In the genomic region with DNA sequence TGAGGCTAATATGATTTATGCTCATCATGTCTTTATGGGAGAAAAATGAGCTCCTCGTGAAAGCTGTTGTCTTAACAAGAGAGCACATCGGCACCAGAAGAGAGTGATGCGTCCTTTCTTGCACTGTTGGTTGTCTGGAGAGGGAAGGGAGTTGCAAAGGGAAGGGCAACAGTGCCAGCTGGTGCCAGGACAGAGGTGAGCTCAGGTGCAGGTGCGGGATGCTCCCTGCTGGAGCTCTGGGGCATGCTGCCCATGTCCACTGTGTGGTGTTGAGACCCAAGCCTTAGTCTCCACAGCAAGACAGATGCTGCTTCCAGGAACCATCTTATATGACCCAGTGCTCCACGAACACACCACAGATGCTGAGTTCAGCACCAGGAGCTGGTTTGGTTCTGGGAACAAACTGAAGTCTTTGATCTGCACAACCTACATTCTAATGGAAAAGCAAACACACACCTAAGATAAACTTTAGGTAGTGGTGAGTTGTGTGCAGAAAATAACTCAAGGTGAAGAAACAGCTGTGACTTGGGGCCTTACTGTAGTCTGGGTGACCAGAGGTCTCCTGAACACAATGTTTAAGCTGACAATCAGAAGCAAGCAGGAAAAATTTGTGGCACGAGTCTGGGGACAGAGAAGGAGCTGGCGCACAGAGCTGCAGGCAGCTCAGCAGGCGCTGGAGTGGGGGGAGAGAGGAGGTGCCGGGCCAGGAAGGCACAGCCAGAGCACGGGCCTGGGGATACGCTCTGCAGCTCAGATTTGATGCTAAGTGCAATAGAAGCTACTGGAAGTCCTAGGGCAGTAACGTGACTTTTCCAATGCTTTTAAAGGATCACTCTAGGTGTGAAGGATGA, we compare ENCODE assay signal across 14 cellular contexts.
DNase-seq lines count a peak whose midpoint lies in the region; ATAC-seq and TF ChIP-seq lines count a peak whose summit lies in the region.
"Had no signal": no experiment of that assay in that cellular context is flagged by ENCODE, and none has a peak within 500 bp of the region (broad histone marks: within the 10 kb centered on the region; RNA-seq: fewer than 3 reads in every experiment).

No MANE protein-coding gene starts in this region.

- POLR2A ChIA-PET in SK-N-SH (lab: Yijun Ruan, JAX): no interaction called here

- WGBS in SK-N-SH (ENCODE audit: low lambda C conversion rate): 79% methylated on average over 11 of the region's 12 CpGs

- H3K79me2 ChIP-seq in GM23338 (replicated peaks; ENCODE audit: insufficient read depth): no peaks in the 10 kb centered on the region
- no peaks in the 10 kb centered on the region for H3K79me2 ChIP-seq in SK-N-SH (ENCODE audit: insufficient read depth)

- no peak for TF ChIP-seq EP300 in SK-N-SH (IDR thresholded peaks at IDR 0.05; ENCODE audit: borderline replicate concordance in 1 of 2, low read depth in 1 of 2, low read length in 1 of 2)

- H3K36me3 ChIP-seq in BLaER1 (0 out of 2 replicates have a peak, but pooled peaks cover 7% of the 10 kb centered on the region), GM23338 (ENCODE audit: insufficient read depth) (no peaks in the 10 kb centered on the region), RWPE2 (ENCODE audit: low read depth) (no peaks in the 10 kb centered on the region), SK-N-SH (replicated peaks in 1 of 2; ENCODE audit: control insufficient read depth in 1 of 2, insufficient read depth in 2 of 2, low read length in 1 of 2) (no peaks in the 10 kb centered on the region)
- H3K36me3 ChIP-seq: MG63 had no signal

- H3K4me2 ChIP-seq in BLaER1: peak overlapping the region; percentile 29; the same call in 1 of the 2 replicates
- H3K4me2 ChIP-seq in GM23338: no peak overlapping the region
- H3K4me2 ChIP-seq in SK-N-SH: no peak overlapping the region

- H3K4me1 ChIP-seq in BLaER1 (peaks cover 47% of the 10 kb centered on the region), GM23338 (ENCODE audit: insufficient read depth) (no peaks in the 10 kb centered on the region), RWPE2 (ENCODE audit: insufficient read depth, poor library complexity, severe bottlenecking) (no peaks in the 10 kb centered on the region), SK-N-SH (ENCODE audit: control insufficient read depth in 1 of 2, insufficient read depth in 2 of 2, low read depth in 1 of 2, low read length in 1 of 2) (peaks cover 0 to 13% of the 10 kb centered on the region in 2 experiments; a peak in 1 of 4 replicates)

- H3K27ac Mint-ChIP-seq in GM23338: no peak overlapping the region

- TF ChIP-seq CTCF in GM23338 (conservative IDR thresholded peaks at IDR 0.05; ENCODE audit: low read depth in 2 of 2) (0 out of 4 replicates have a peak, but pooled peaks of 1 of the 2 experiments have one; percentile 11), RWPE2 (IDR thresholded peaks at IDR 0.05; ENCODE audit: poor library complexity, severe bottlenecking) (peak; percentile 19), SK-N-SH (IDR thresholded peaks at IDR 0.05) (no peak)

- CTCF ChIA-PET in SK-N-SH (lab: Yijun Ruan, JAX): interaction anchor here (0.7 to 1.2 kb wide), 2 partner anchors 9 to 173 kb away, joined by 3 read pairs; no protein-coding TSS in a partner anchor

- no peaks in the 10 kb centered on the region for H3K9me2 ChIP-seq in GM23338 (ENCODE audit: insufficient read depth)
- no peaks in the 10 kb centered on the region for H3K9me2 ChIP-seq in SK-N-SH

- H3K9me3 ChIP-seq in BLaER1 (no peaks in the 10 kb centered on the region), RWPE2 (ENCODE audit: severe bottlenecking) (no peaks in the 10 kb centered on the region), SK-N-SH (no peaks in the 10 kb centered on the region)
- H3K9me3 ChIP-seq: MG63 had no signal

- H3K27me3 ChIP-seq in BLaER1 (no peaks in the 10 kb centered on the region), GM23338 (ENCODE audit: insufficient read depth) (no peaks in the 10 kb centered on the region), RWPE2 (ENCODE audit: insufficient read depth, poor library complexity, severe bottlenecking) (no peaks in the 10 kb centered on the region), SK-N-SH (ENCODE audit: insufficient read depth) (no peaks in the 10 kb centered on the region)
- H3K27me3 ChIP-seq: MG63 had no signal

- no peak overlapping the region for H3K4me3 Mint-ChIP-seq in GM23338
- H3K4me3 Mint-ChIP-seq: CD8-positive, alpha-beta memory T cell had no signal

- H3K4me3 ChIP-seq in BLaER1 (no peak overlapping the region), GM23338 (no peak overlapping the region), RWPE2 (ENCODE audit: severe bottlenecking) (no peak overlapping the region), SK-N-SH (ENCODE audit: low read depth in 2 of 2, low read length in 1 of 2) (no peak overlapping the region)
- H3K4me3 ChIP-seq: MG63 had no signal

- H3K9me3 Mint-ChIP-seq in GM23338: no peaks in the 10 kb centered on the region
- H3K9me3 Mint-ChIP-seq: CD8-positive, alpha-beta memory T cell had no signal

- DNase-seq in GM23338 (ENCODE audit: low spot score): no peak
- no peak for DNase-seq in RWPE2 (ENCODE audit: low spot score)
- peak; percentile 43 for DNase-seq in kidney tubule cell (ENCODE audit: low spot score)
- no peak for DNase-seq in SK-N-SH
- no peak for DNase-seq in iPS-NIHi7 (ENCODE audit: extremely low spot score)
- DNase-seq in NCI-H2171 treated with DMSO at 0.1 percent for 48 hours (lab: John Stamatoyannopoulos, UW): no peak
- DNase-seq: activated gamma-delta T cell; amniotic stem cell; CD8-positive, alpha-beta memory T cell; MG63; NCI-H2081 treated with DMSO at 0.1 percent for 48 hours; stimulated activated CD4-positive, alpha-beta T cell treated with anti-CD3 and anti-CD28 coated beads, Interleukin-4, amount 100 ng/mL, for 1 hour had no signal

- no peaks in the 10 kb centered on the region for H3K4me1 Mint-ChIP-seq in GM23338

- TF ChIP-seq RAD21 in SK-N-SH (IDR thresholded peaks at IDR 0.05; ENCODE audit: low read length): no peak

- 0 out of 3 replicates have a peak, but pooled peaks have one; percentile 25 for ATAC-seq in GM23338
- peak; percentile 62; the same call in 2 of the 3 replicates for ATAC-seq in RWPE2 (ENCODE audit: low read depth)
- no peak for ATAC-seq in GM21576 (IDR thresholded peaks at IDR 0.05; ENCODE audit: unreplicated experiment)

- H3K36me3 Mint-ChIP-seq in GM23338 (ENCODE audit: low read depth): no peaks in the 10 kb centered on the region

- H3K27ac ChIP-seq in BLaER1: no peak overlapping the region
- H3K27ac ChIP-seq in GM23338 (ENCODE audit: low read depth): no peak overlapping the region
- no peak overlapping the region for H3K27ac ChIP-seq in RWPE2 (ENCODE audit: poor library complexity, severe bottlenecking)
- no peak overlapping the region for H3K27ac ChIP-seq in SK-N-SH (ENCODE audit: low read depth in 2 of 2, low read length in 1 of 2)

- no peaks in the 10 kb centered on the region for H4K20me1 ChIP-seq in BLaER1
- H4K20me1 ChIP-seq in GM23338 (replicated peaks; ENCODE audit: insufficient read depth): no peaks in the 10 kb centered on the region
- no peaks in the 10 kb centered on the region for H4K20me1 ChIP-seq in SK-N-SH (ENCODE audit: insufficient read depth)

- H3F3A ChIP-seq in GM23338 (replicated peaks; ENCODE audit: low read depth): no peaks in the 10 kb centered on the region
- H3F3A ChIP-seq in SK-N-SH (replicated peaks; ENCODE audit: insufficient read depth): no peaks in the 10 kb centered on the region

- H2AFZ ChIP-seq in GM23338 (no peak overlapping the region), SK-N-SH (ENCODE audit: low read depth) (no peak overlapping the region)

- H3K9ac ChIP-seq in BLaER1 (no peak overlapping the region), SK-N-SH (no peak overlapping the region)

- peaks cover 5% of the 10 kb centered on the region for H3K27me3 Mint-ChIP-seq in GM23338 (ENCODE audit: insufficient read depth, low read depth, poor library complexity)
- H3K27me3 Mint-ChIP-seq: CD8-positive, alpha-beta memory T cell had no signal

TF ChIP-seq in GM23338, 12 proteins besides CTCF, POLR2A, EP300 and RAD21 (continues in another document):
- no peak for TF ChIP-seq CREB1 (CRISPR knock-in tag; IDR thresholded peaks at IDR 0.05; ENCODE audit: low read depth)

TF ChIP-seq in SK-N-SH, 30 proteins besides CTCF, POLR2A, EP300 and RAD21:
- no peak for TF ChIP-seq NRF1 (IDR thresholded peaks at IDR 0.05; ENCODE audit: low read depth, low read length)
- no peak for TF ChIP-seq FOXJ3 (CRISPR knock-in tag; IDR thresholded peaks at IDR 0.05)
- TF ChIP-seq ELF1 (IDR thresholded peaks at IDR 0.05): no peak
- no peak for TF ChIP-seq RXRA (IDR thresholded peaks at IDR 0.05; ENCODE audit: borderline replicate concordance, low read depth)
- TF ChIP-seq MXI1 (IDR thresholded peaks at IDR 0.05; ENCODE audit: low read depth, low read length): no peak
- no peak for TF ChIP-seq CHD2 (IDR thresholded peaks at IDR 0.05; ENCODE audit: low read length, partially characterized antibody)
- no peak for TF ChIP-seq JUND (IDR thresholded peaks at IDR 0.05)
- no peak for TF ChIP-seq ZBTB33 (IDR thresholded peaks at IDR 0.05; ENCODE audit: borderline replicate concordance, low read depth)
- TF ChIP-seq FOSL2 (IDR thresholded peaks at IDR 0.05; ENCODE audit: borderline replicate concordance, low read depth): no peak
- TF ChIP-seq TEAD4 (IDR thresholded peaks at IDR 0.05; ENCODE audit: borderline replicate concordance, insufficient read depth): no peak
- no peak for TF ChIP-seq EZH2phosphoT487 (IDR thresholded peaks at IDR 0.05; ENCODE audit: borderline replicate concordance, low read depth)
- no peak for TF ChIP-seq TCF12 (IDR thresholded peaks at IDR 0.05)
- no peak for TF ChIP-seq SMC3 (IDR thresholded peaks at IDR 0.05; ENCODE audit: low read depth, low read length)
TF ChIP-seq in SK-N-SH: peak in this region for 0.
